33 cellular contexts compared by ENCODE assay signal in genomic region chr17:41345992-41346391, GRCh38. TPM values are rescaled to one million over a fixed set of nuclear protein-coding genes. Genes with fewer than 3 reads are reported as not detected.
"Had no signal": no experiment of that assay in that cellular context is flagged by ENCODE, and none has a peak within 500 bp of the region (broad histone marks: within the 10 kb centered on the region; RNA-seq: fewer than 3 reads in every experiment).

No MANE protein-coding gene starts in this region.

- FAIRE-seq: astrocyte had no signal

- ATAC-seq: activated CD4-positive, alpha-beta T cell treated with anti-CD3 and anti-CD28 coated beads for 36 hours; activated CD4-positive, CD25-positive, alpha-beta regulatory T cell treated with anti-CD3 and anti-CD28 coated beads, Interleukin-2, amount 50 U/mL, for 24 hours; activated CD8-positive, alpha-beta T cell treated with anti-CD3 and anti-CD28 coated beads, Interleukin-2, amount 10 ng/mL, durations not matched to agents 7 days and 5 days; activated T-cell treated with anti-CD3 and anti-CD28 coated beads, Interleukin-2, amount 50 U/mL, for 4 hours; activated T-helper 17 cell treated with anti-CD3 and anti-CD28 coated beads, Interleukin-2, amount 50 U/mL, for 72 hours; esophagus mucosa; foreskin keratinocyte; gastroesophageal sphincter; heart right ventricle; T-helper 17 cell had no signal

- H3K27me3 ChIP-seq: dorsolateral prefrontal cortex, foreskin keratinocyte, gastroesophageal sphincter had no signal

- H3K4me3 ChIP-seq: coronary artery, dorsolateral prefrontal cortex, gastroesophageal sphincter, heart right ventricle had no signal

- H3K4me1 ChIP-seq: gastroesophageal sphincter, heart right ventricle had no signal

- H3K27ac ChIP-seq: coronary artery, dorsolateral prefrontal cortex, foreskin keratinocyte, gastroesophageal sphincter, heart right ventricle, WERI-Rb-1 had no signal

- DNase-seq: activated B cell treated with CpG ODN at 0.5 μM for 24 hours; activated CD4-positive, alpha-beta memory T cell treated with anti-CD3 and anti-CD28 coated beads for 36 hours; activated CD4-positive, alpha-beta T cell treated with anti-CD3 and anti-CD28 coated beads for 36 hours; activated CD4-positive, alpha-beta T cell treated with anti-CD3 and anti-CD28 coated beads, Interleukin-2, amount 10 ng/mL, durations not matched to agents 24 days and 14 days; activated CD8-positive, alpha-beta T cell treated with anti-CD3 and anti-CD28 coated beads, Interleukin-2, amount 10 ng/mL, durations not matched to agents 7 days and 5 days; activated effector memory CD4-positive, alpha-beta T cell treated with Interleukin-2 at 50 U/mL for 16 hours; activated gamma-delta T cell treated with Interleukin-2 at 50 U/mL for 16 hours; activated naive CD4-positive, alpha-beta T cell treated with anti-CD3 and anti-CD28 coated beads, Interleukin-2, amount 50 U/mL, for 16 hours; activated naive CD4-positive, alpha-beta T cell treated with Interleukin-2 at 50 U/mL for 16 hours; activated T-cell treated with anti-CD3 and anti-CD28 coated beads, Interleukin-2, amount 50 U/mL, for 4 hours; amniotic stem cell; anterior cingulate cortex; dorsolateral prefrontal cortex; effector memory CD4-positive, alpha-beta T cell; foreskin keratinocyte; heart right ventricle; T-helper 1 cell; T-helper 17 cell; T1000; WERI-Rb-1 had no signal

- H3K36me3 ChIP-seq: gastroesophageal sphincter, heart right ventricle, WERI-Rb-1 had no signal

RNA-seq across cellular contexts. Expression of gene KRT33A, which starts 4.6 kb away (rescaled TPM):
- total RNA-seq: activated B cell treated with CpG ODN at 0.5 μM for 24 hours; activated CD4-positive, alpha-beta memory T cell treated with anti-CD3 and anti-CD28 coated beads for 36 hours; activated CD4-positive, alpha-beta T cell treated with anti-CD3 and anti-CD28 coated beads for 36 hours; activated CD4-positive, alpha-beta T cell treated with anti-CD3 and anti-CD28 coated beads, Interleukin-2, amount 10 ng/mL, durations not matched to agents 24 days and 14 days; activated CD8-positive, alpha-beta memory T cell treated with anti-CD3 and anti-CD28 coated beads for 36 hours; activated CD8-positive, alpha-beta T cell treated with anti-CD3 and anti-CD28 coated beads, Interleukin-2, amount 10 ng/mL, durations not matched to agents 7 days and 5 days; activated T-cell treated with anti-CD3 and anti-CD28 coated beads, Interleukin-2, amount 50 U/mL, for 4 hours; activated T-helper 17 cell treated with anti-CD3 and anti-CD28 coated beads, Interleukin-2, amount 50 U/mL, for 72 hours; astrocyte; cardiac septum; cerebellum; dorsolateral prefrontal cortex; endodermal cell; epithelial cell of proximal tubule; foreskin keratinocyte; gastroesophageal sphincter; glomerular endothelial cell; heart right ventricle; T-helper 17 cell had no signal
- polyA plus RNA-seq: adipose tissue, foreskin keratinocyte, heart right ventricle had no signal

RNA-seq across cellular contexts. Expression of gene KRT33B, which starts 23.6 kb away (rescaled TPM):
- total RNA-seq: activated B cell treated with CpG ODN at 0.5 μM for 24 hours; activated CD4-positive, alpha-beta memory T cell treated with anti-CD3 and anti-CD28 coated beads for 36 hours; activated CD4-positive, alpha-beta T cell treated with anti-CD3 and anti-CD28 coated beads for 36 hours; activated CD4-positive, alpha-beta T cell treated with anti-CD3 and anti-CD28 coated beads, Interleukin-2, amount 10 ng/mL, durations not matched to agents 24 days and 14 days; activated CD8-positive, alpha-beta memory T cell treated with anti-CD3 and anti-CD28 coated beads for 36 hours; activated CD8-positive, alpha-beta T cell treated with anti-CD3 and anti-CD28 coated beads, Interleukin-2, amount 10 ng/mL, durations not matched to agents 7 days and 5 days; activated T-cell treated with anti-CD3 and anti-CD28 coated beads, Interleukin-2, amount 50 U/mL, for 4 hours; activated T-helper 17 cell treated with anti-CD3 and anti-CD28 coated beads, Interleukin-2, amount 50 U/mL, for 72 hours; astrocyte; cardiac septum; cerebellum; endodermal cell; esophagus mucosa; gastroesophageal sphincter; glomerular endothelial cell; heart right ventricle; T-helper 17 cell had no signal
- polyA plus RNA-seq: adipose tissue, heart right ventricle had no signal

RNA-seq across cellular contexts. Expression of gene KRTAP17-1, which starts 30.5 kb away (rescaled TPM):
- total RNA-seq: activated B cell treated with CpG ODN at 0.5 μM for 24 hours; activated CD4-positive, alpha-beta memory T cell treated with anti-CD3 and anti-CD28 coated beads for 36 hours; activated CD4-positive, alpha-beta T cell treated with anti-CD3 and anti-CD28 coated beads for 36 hours; activated CD4-positive, alpha-beta T cell treated with anti-CD3 and anti-CD28 coated beads, Interleukin-2, amount 10 ng/mL, durations not matched to agents 24 days and 14 days; activated CD8-positive, alpha-beta memory T cell treated with anti-CD3 and anti-CD28 coated beads for 36 hours; activated CD8-positive, alpha-beta T cell treated with anti-CD3 and anti-CD28 coated beads, Interleukin-2, amount 10 ng/mL, durations not matched to agents 7 days and 5 days; activated T-cell treated with anti-CD3 and anti-CD28 coated beads, Interleukin-2, amount 50 U/mL, for 4 hours; activated T-helper 17 cell treated with anti-CD3 and anti-CD28 coated beads, Interleukin-2, amount 50 U/mL, for 72 hours; astrocyte; cardiac septum; cerebellum; dorsolateral prefrontal cortex; epithelial cell of proximal tubule; esophagus mucosa; foreskin keratinocyte; gastroesophageal sphincter; glomerular endothelial cell; heart right ventricle; T-helper 17 cell had no signal
- polyA plus RNA-seq: adipose tissue, foreskin keratinocyte, heart right ventricle had no signal

RNA-seq across cellular contexts. Expression of gene KRT34, which starts 36.1 kb away (rescaled TPM):
- total RNA-seq: activated B cell treated with CpG ODN at 0.5 μM for 24 hours; activated CD4-positive, alpha-beta memory T cell treated with anti-CD3 and anti-CD28 coated beads for 36 hours; activated CD4-positive, alpha-beta T cell treated with anti-CD3 and anti-CD28 coated beads for 36 hours; activated CD4-positive, alpha-beta T cell treated with anti-CD3 and anti-CD28 coated beads, Interleukin-2, amount 10 ng/mL, durations not matched to agents 24 days and 14 days; activated CD8-positive, alpha-beta memory T cell treated with anti-CD3 and anti-CD28 coated beads for 36 hours; activated CD8-positive, alpha-beta T cell treated with anti-CD3 and anti-CD28 coated beads, Interleukin-2, amount 10 ng/mL, durations not matched to agents 7 days and 5 days; activated T-cell treated with anti-CD3 and anti-CD28 coated beads, Interleukin-2, amount 50 U/mL, for 4 hours; activated T-helper 17 cell treated with anti-CD3 and anti-CD28 coated beads, Interleukin-2, amount 50 U/mL, for 72 hours; astrocyte; cardiac septum; cerebellum; endodermal cell; heart right ventricle; T-helper 17 cell had no signal
- polyA plus RNA-seq: heart right ventricle had no signal

RNA-seq across cellular contexts. Expression of gene KRTAP16-1, which starts 36.9 kb away (rescaled TPM):
- total RNA-seq: activated B cell treated with CpG ODN at 0.5 μM for 24 hours; activated CD4-positive, alpha-beta memory T cell treated with anti-CD3 and anti-CD28 coated beads for 36 hours; activated CD4-positive, alpha-beta T cell treated with anti-CD3 and anti-CD28 coated beads for 36 hours; activated CD4-positive, alpha-beta T cell treated with anti-CD3 and anti-CD28 coated beads, Interleukin-2, amount 10 ng/mL, durations not matched to agents 24 days and 14 days; activated CD8-positive, alpha-beta memory T cell treated with anti-CD3 and anti-CD28 coated beads for 36 hours; activated CD8-positive, alpha-beta T cell treated with anti-CD3 and anti-CD28 coated beads, Interleukin-2, amount 10 ng/mL, durations not matched to agents 7 days and 5 days; activated T-cell treated with anti-CD3 and anti-CD28 coated beads, Interleukin-2, amount 50 U/mL, for 4 hours; astrocyte; cardiac septum; cerebellum; dorsolateral prefrontal cortex; endodermal cell; epithelial cell of proximal tubule; esophagus mucosa; foreskin keratinocyte; gastroesophageal sphincter; glomerular endothelial cell; heart right ventricle had no signal
- polyA plus RNA-seq: adipose tissue, foreskin keratinocyte, heart right ventricle had no signal
